Comparison of ENCODE assay signal across 16 cellular contexts in genomic region chr17:61203765-61204164, GRCh38.
DNase-seq lines count a peak whose midpoint lies in the region; ATAC-seq, FAIRE-seq and TF ChIP-seq lines count a peak whose summit lies in the region.
"Had no signal": no experiment of that assay in that cellular context is flagged by ENCODE, and none has a peak within 500 bp of the region (broad histone marks: within the 10 kb centered on the region; RNA-seq: fewer than 3 reads in every experiment).

No MANE protein-coding gene starts in this region.

- H3K9me3 ChIP-seq in left ventricle myocardium inferior (replicated peaks) (no peaks in the 10 kb centered on the region), gastroesophageal sphincter (no peaks in the 10 kb centered on the region), ovary (no peaks in the 10 kb centered on the region), vagina (no peaks in the 10 kb centered on the region)

- no peaks in the 10 kb centered on the region for H3K4me1 Mint-ChIP-seq in activated naive CD8-positive, alpha-beta T cell treated with anti-CD3 and anti-CD28 coated beads, Interleukin-2, amount 50 U/mL, for 24 hours
- H3K4me1 Mint-ChIP-seq: activated CD4-positive, alpha-beta T cell treated with anti-CD3 and anti-CD28 coated beads for 36 hours; activated naive CD4-positive, alpha-beta T cell treated with anti-CD3 and anti-CD28 coated beads, Interleukin-2, amount 10 ng/mL, durations not matched to agents 7 days and 5 days had no signal

- H3K4me1 ChIP-seq in left ventricle myocardium inferior (peaks cover 1% of the 10 kb centered on the region), gastroesophageal sphincter (peaks cover 2 to 76% (median 7%) of the 10 kb centered on the region in 3 donors), ovary (ENCODE audit: insufficient read depth) (peaks cover 14% of the 10 kb centered on the region), vagina (peaks cover 10% of the 10 kb centered on the region)

- intact Hi-C loops in left ventricle myocardium inferior (cut with micrococcal nuclease) (no loop called here), cardiac septum (cut with DNase I) (no loop called here), ovary (cut with DNase I) (no loop called here), vagina (cut with DNase I) (no loop called here)

- H3K27me3 ChIP-seq in left ventricle myocardium inferior (ENCODE audit: low read depth): no peaks in the 10 kb centered on the region
- H3K27me3 ChIP-seq in gastroesophageal sphincter: no peaks in the 10 kb centered on the region
- no peaks in the 10 kb centered on the region for H3K27me3 ChIP-seq in ovary
- H3K27me3 ChIP-seq in vagina: no peaks in the 10 kb centered on the region

- 45 to 52% methylated on average over 4 to 6 of the region's 6 CpGs for WGBS in gastroesophageal sphincter (ENCODE audit: low coverage in 1 of 2), 2 donors
- 8 to 23% (median 13%) methylated on average over 6 of the region's 6 CpGs for WGBS in ovary, 3 donors

- no peak overlapping the region for H3K4me3 ChIP-seq in left ventricle myocardium inferior
- H3K4me3 ChIP-seq in gastroesophageal sphincter: no peak overlapping the region
- H3K4me3 ChIP-seq in ovary: no peak overlapping the region
- no peak overlapping the region for H3K4me3 ChIP-seq in vagina

- no peak for TF ChIP-seq POLR2A in gastroesophageal sphincter (IDR thresholded peaks at IDR 0.05)
- no peak for TF ChIP-seq POLR2A in ovary (IDR thresholded peaks at IDR 0.05)
- no peak for TF ChIP-seq POLR2A in vagina (IDR thresholded peaks at IDR 0.05)
- TF ChIP-seq POLR2A in GM12891 (IDR thresholded peaks at IDR 0.05; ENCODE audit: low read depth, low read length): no peak

- ATAC-seq in gastroesophageal sphincter: no peak
- no peak for ATAC-seq in activated naive CD8-positive, alpha-beta T cell treated with anti-CD3 and anti-CD28 coated beads, Interleukin-2, amount 50 U/mL, for 24 hours
- ATAC-seq: activated CD4-positive, alpha-beta T cell treated with anti-CD3 and anti-CD28 coated beads for 36 hours had no signal

- H3K27ac ChIP-seq in left ventricle myocardium inferior (replicated peaks): peak overlapping the region; percentile 71
- H3K27ac ChIP-seq in gastroesophageal sphincter: peak overlapping the region; percentile 35 to 76 (median 66)
- H3K27ac ChIP-seq in ovary: peak overlapping the region in 1 of 2 donors; percentile 23
- H3K27ac ChIP-seq in vagina: peak overlapping the region; percentile 36

- no peaks in the 10 kb centered on the region for H3K36me3 Mint-ChIP-seq in activated naive CD8-positive, alpha-beta T cell treated with anti-CD3 and anti-CD28 coated beads, Interleukin-2, amount 50 U/mL, for 24 hours (ENCODE audit: low read depth)
- H3K36me3 Mint-ChIP-seq: activated naive CD4-positive, alpha-beta T cell treated with anti-CD3 and anti-CD28 coated beads, Interleukin-2, amount 10 ng/mL, durations not matched to agents 7 days and 5 days had no signal

- TF ChIP-seq CTCF in left ventricle myocardium inferior (IDR thresholded peaks at IDR 0.05; ENCODE audit: borderline replicate concordance): no peak
- no peak for TF ChIP-seq CTCF in gastroesophageal sphincter (IDR thresholded peaks at IDR 0.05)
- TF ChIP-seq CTCF in ovary (IDR thresholded peaks at IDR 0.05): no peak
- no peak for TF ChIP-seq CTCF in vagina (IDR thresholded peaks at IDR 0.05)

- TF ChIP-seq EP300 in gastroesophageal sphincter (IDR thresholded peaks at IDR 0.05) (no peak), ovary (IDR thresholded peaks at IDR 0.05) (no peak)

- DNase-seq in left ventricle myocardium inferior: no peak
- DNase-seq in cardiac septum (ENCODE audit: low spot score): no peak
- peak in 3 of 5 donors; percentile 18 to 45 (median 29) for DNase-seq in ovary
- DNase-seq in vagina (ENCODE audit: extremely low spot score in 2 of 2): no peak
- DNase-seq in GM12891 (ENCODE audit: insufficient read length, low spot score): no peak
- DNase-seq in activated naive CD8-positive, alpha-beta T cell treated with anti-CD3 and anti-CD28 coated beads, Interleukin-2, amount 50 U/mL, for 24 hours: no peak
- no peak for DNase-seq in activated naive CD4-positive, alpha-beta T cell treated with anti-CD3 and anti-CD28 coated beads, Interleukin-2, amount 50 U/mL, for 16 hours
- DNase-seq: activated CD4-positive, alpha-beta T cell treated with anti-CD3 and anti-CD28 coated beads for 36 hours; activated naive CD4-positive, alpha-beta T cell treated with anti-CD3 and anti-CD28 coated beads, Interleukin-2, amount 10 ng/mL, durations not matched to agents 7 days and 5 days; CD4-positive, CD25-positive, alpha-beta regulatory T cell; DMS79; midbrain; NCI-H187 treated with DMSO at 0.1 percent for 48 hours; NCI-H510A; stimulated activated CD4-positive, alpha-beta T cell treated with anti-CD3 and anti-CD28 coated beads, Interleukin-4, amount 100 ng/mL, for 4 hours had no signal

- H3K36me3 ChIP-seq in left ventricle myocardium inferior (no peaks in the 10 kb centered on the region), gastroesophageal sphincter (no peaks in the 10 kb centered on the region), ovary (no peaks in the 10 kb centered on the region), vagina (no peaks in the 10 kb centered on the region)

- FAIRE-seq in GM12891 (lab: Jason Lieb, UNC): no peak

- no peak overlapping the region for H3K4me3 Mint-ChIP-seq in activated naive CD8-positive, alpha-beta T cell treated with anti-CD3 and anti-CD28 coated beads, Interleukin-2, amount 50 U/mL, for 24 hours
- H3K4me3 Mint-ChIP-seq: activated CD4-positive, alpha-beta T cell treated with anti-CD3 and anti-CD28 coated beads for 36 hours; activated naive CD4-positive, alpha-beta T cell treated with anti-CD3 and anti-CD28 coated beads, Interleukin-2, amount 10 ng/mL, durations not matched to agents 7 days and 5 days; CD4-positive, CD25-positive, alpha-beta regulatory T cell had no signal

- H3K27ac Mint-ChIP-seq in activated naive CD8-positive, alpha-beta T cell treated with anti-CD3 and anti-CD28 coated beads, Interleukin-2, amount 50 U/mL, for 24 hours: no peak overlapping the region
- H3K27ac Mint-ChIP-seq: activated CD4-positive, alpha-beta T cell treated with anti-CD3 and anti-CD28 coated beads for 36 hours; activated naive CD4-positive, alpha-beta T cell treated with anti-CD3 and anti-CD28 coated beads, Interleukin-2, amount 10 ng/mL, durations not matched to agents 7 days and 5 days; CD4-positive, CD25-positive, alpha-beta regulatory T cell had no signal

- H3K9me3 Mint-ChIP-seq in activated naive CD8-positive, alpha-beta T cell treated with anti-CD3 and anti-CD28 coated beads, Interleukin-2, amount 50 U/mL, for 24 hours: no peaks in the 10 kb centered on the region
- H3K9me3 Mint-ChIP-seq: activated naive CD4-positive, alpha-beta T cell treated with anti-CD3 and anti-CD28 coated beads, Interleukin-2, amount 10 ng/mL, durations not matched to agents 7 days and 5 days had no signal

- H3K27me3 Mint-ChIP-seq in activated naive CD8-positive, alpha-beta T cell treated with anti-CD3 and anti-CD28 coated beads, Interleukin-2, amount 50 U/mL, for 24 hours: no peaks in the 10 kb centered on the region
- H3K27me3 Mint-ChIP-seq: activated CD4-positive, alpha-beta T cell treated with anti-CD3 and anti-CD28 coated beads for 36 hours; activated naive CD4-positive, alpha-beta T cell treated with anti-CD3 and anti-CD28 coated beads, Interleukin-2, amount 10 ng/mL, durations not matched to agents 7 days and 5 days; CD4-positive, CD25-positive, alpha-beta regulatory T cell had no signal

TF ChIP-seq in GM12891, 5 proteins besides CTCF, POLR2A, EP300 and RAD21:
- TF ChIP-seq PAX5 (IDR thresholded peaks at IDR 0.05; ENCODE audit: insufficient read depth, low read length, severe bottlenecking) (no peak), SPI1 (IDR thresholded peaks at IDR 0.05; ENCODE audit: low read depth, low read length) (no peak), POLR2AphosphoS5 (IDR thresholded peaks at IDR 0.05; ENCODE audit: low read depth, low read length) (no peak), TAF1 (IDR thresholded peaks at IDR 0.05; ENCODE audit: low read depth, low read length) (no peak), POU2F2 (IDR thresholded peaks at IDR 0.05; ENCODE audit: low read depth, low read length) (no peak)

Comparison
In these comparisons a context has a peak if more than half of its experiments do, and no peak if none do; other contexts are left out.
1. DNase-seq: peak in ovary (3 of 5); none in left ventricle myocardium inferior (single experiment), cardiac septum (single experiment), vagina (0 of 2), GM12891 (single experiment), activated naive CD8-positive, alpha-beta T cell treated with anti-CD3 and anti-CD28 coated beads, Interleukin-2, amount 50 U/mL, for 24 hours (single experiment) and activated naive CD4-positive, alpha-beta T cell treated with anti-CD3 and anti-CD28 coated beads, Interleukin-2, amount 50 U/mL, for 16 hours (single experiment).